Comparison of ENCODE assay signal across 11 cellular contexts in genomic region chr19:41530184-41530534, GRCh38. TPM values are rescaled to one million over a fixed set of nuclear protein-coding genes. Genes with fewer than 3 reads are reported as not detected.
DNase-seq lines count a peak whose midpoint lies in the region; ATAC-seq, FAIRE-seq and TF ChIP-seq lines count a peak whose summit lies in the region.
"Had no signal": no experiment of that assay in that cellular context is flagged by ENCODE, and none has a peak within 500 bp of the region (broad histone marks: within the 10 kb centered on the region; RNA-seq: fewer than 3 reads in every experiment).

No MANE protein-coding gene starts in this region.

- H3K36me3 Mint-ChIP-seq in CD14-positive monocyte (no peaks in the 10 kb centered on the region), astrocyte (ENCODE audit: low read depth, unreplicated experiment) (peaks cover 1% of the 10 kb centered on the region)

- H3K79me2 ChIP-seq in astrocyte (ENCODE audit: insufficient read depth, low read length), result no peaks in the 10 kb centered on the region

- DNase-seq in CD14-positive monocyte (ENCODE audit: low spot score) (no peak), GM12891 (ENCODE audit: insufficient read length, low spot score) (no peak), astrocyte (ENCODE audit: low read depth) (no peak), tibial artery (no peak), DMS 273 (lab: John Stamatoyannopoulos, UW; ENCODE audit: unreplicated experiment) (no peak), T1000 (lab: John Stamatoyannopoulos, UW) (no peak)
- DNase-seq: activated CD4-positive, alpha-beta T cell treated with anti-CD3 and anti-CD28 coated beads, Interleukin-2, amount 50 U/mL, for 1 hour; mucosa of descending colon had no signal

- H3K9ac ChIP-seq in astrocyte (ENCODE audit: low read length), result no peak overlapping the region

- H3K27ac Mint-ChIP-seq in CD14-positive monocyte (peak overlapping the region; percentile 97 to 99 (median 99)), astrocyte (ENCODE audit: unreplicated experiment) (peak overlapping the region; percentile 36)

- no peak overlapping the region for H3K4me2 ChIP-seq in astrocyte (ENCODE audit: low read length)

- H3K36me3 ChIP-seq in astrocyte (ENCODE audit: insufficient read depth, low read length) (no peaks in the 10 kb centered on the region), neutrophil (no peaks in the 10 kb centered on the region), tibial artery (no peaks in the 10 kb centered on the region)

- TF ChIP-seq POLR2A in GM12891 (IDR thresholded peaks at IDR 0.05; ENCODE audit: low read depth, low read length), result peak; percentile 52; the same call in 1 of the 2 replicates

- FAIRE-seq in GM12891 (lab: Jason Lieb, UNC), result no peak
- no peak for FAIRE-seq in astrocyte (lab: Jason Lieb, UNC)

- H3K4me1 Mint-ChIP-seq in CD14-positive monocyte (peaks cover 77% of the 10 kb centered on the region), astrocyte (ENCODE audit: low read depth, unreplicated experiment) (peaks cover 30% of the 10 kb centered on the region)

- peaks cover 0 to 16% (median 2%) of the 10 kb centered on the region in 7 donors for H3K9me3 Mint-ChIP-seq in CD14-positive monocyte
- H3K9me3 Mint-ChIP-seq in astrocyte (ENCODE audit: unreplicated experiment), result peaks cover 19% of the 10 kb centered on the region

- intact Hi-C loops in CD14-positive monocyte (cut with micrococcal nuclease) (loop anchor here in 1 of 2 donors (10.0 kb wide), 1 partner anchor 85 kb away; the partner anchor contains the start of gene ERICH4), tibial artery (cut with DNase I; ENCODE audit: low total_unique reads) (no loop called here)

- no peak overlapping the region for H3K27ac ChIP-seq in astrocyte (ENCODE audit: low read depth, low read length)
- H3K27ac ChIP-seq in neutrophil, result peak overlapping the region; percentile 90
- H3K27ac ChIP-seq in tibial artery, result no peak overlapping the region

- no peak overlapping the region for H2AFZ ChIP-seq in astrocyte (ENCODE audit: low read depth, low read length)

- no peak for ATAC-seq in HG03196 (IDR thresholded peaks at IDR 0.05; ENCODE audit: unreplicated experiment)

- H3K27me3 ChIP-seq in astrocyte (ENCODE audit: insufficient read depth, low read length) (peaks cover 3% of the 10 kb centered on the region), neutrophil (peaks cover 4% of the 10 kb centered on the region), tibial artery (no peaks in the 10 kb centered on the region)

- H3K4me3 Mint-ChIP-seq in CD14-positive monocyte (peak overlapping the region; percentile 72 to 86), astrocyte (ENCODE audit: unreplicated experiment) (no peak overlapping the region)

- peaks cover 1 to 6% (median 3%) of the 10 kb centered on the region in 3 donors for H3K27me3 Mint-ChIP-seq in CD14-positive monocyte (ENCODE audit: low read depth in 3 of 3)
- peaks cover 4% of the 10 kb centered on the region for H3K27me3 Mint-ChIP-seq in astrocyte (ENCODE audit: low read depth, unreplicated experiment)

- no peak overlapping the region for H3K4me3 ChIP-seq in astrocyte (ENCODE audit: insufficient read depth, low read depth, low read length)
- peak overlapping the region; percentile 17 to 45 for H3K4me3 ChIP-seq in neutrophil (ENCODE audit: low read depth in 1 of 2, low read length in 1 of 2)
- no peak overlapping the region for H3K4me3 ChIP-seq in tibial artery
- H3K4me3 ChIP-seq: mucosa of descending colon had no signal

- H3K4me1 ChIP-seq in astrocyte (ENCODE audit: insufficient read depth, low read length), result no peaks in the 10 kb centered on the region
- peaks cover 47 to 69% of the 10 kb centered on the region in 2 experiments for H3K4me1 ChIP-seq in neutrophil (ENCODE audit: control insufficient read depth in 1 of 2, insufficient read depth in 1 of 2, low read depth in 1 of 2, low read length in 1 of 2)
- no peaks in the 10 kb centered on the region for H3K4me1 ChIP-seq in tibial artery

- H4K20me1 ChIP-seq in astrocyte (ENCODE audit: insufficient read depth, low read length), result no peaks in the 10 kb centered on the region

- H3K9me3 ChIP-seq in astrocyte (ENCODE audit: insufficient read depth, low read depth, low read length) (no peaks in the 10 kb centered on the region), neutrophil (no peaks in the 10 kb centered on the region), tibial artery (no peaks in the 10 kb centered on the region)
- H3K9me3 ChIP-seq: mucosa of descending colon had no signal

- TF ChIP-seq CTCF in CD14-positive monocyte (IDR thresholded peaks at IDR 0.05) (no peak), astrocyte (IDR thresholded peaks at IDR 0.05; ENCODE audit: insufficient read depth, low read depth, low read length) (no peak), neutrophil (IDR thresholded peaks at IDR 0.05) (no peak), tibial artery (IDR thresholded peaks at IDR 0.05) (no peak)

TF ChIP-seq in GM12891, 5 proteins besides CTCF, POLR2A, EP300 and RAD21:
- TF ChIP-seq PAX5 (IDR thresholded peaks at IDR 0.05; ENCODE audit: insufficient read depth, low read length, severe bottlenecking) (no peak), POLR2AphosphoS5 (IDR thresholded peaks at IDR 0.05; ENCODE audit: low read depth, low read length) (peak; percentile 27; the same call in 1 of the 2 replicates)

RNA-seq across cellular contexts. Expression of gene CEACAM21, which starts 45.8 kb away (rescaled TPM):
- 1 to 10 TPM; 4.1 to 6.4 TPM for polyA plus RNA-seq in CD14-positive monocyte
- 19.3 TPM for polyA plus RNA-seq in GM12891 (2012; ENCODE audit: low read depth, missing spikeins)
- total RNA-seq in astrocyte, result 2.1 and 2.4 TPM in 2 replicates
- total RNA-seq: HT1080 had no signal

Comparison
In these comparisons a context has a peak if more than half of its experiments do, and no peak if none do; other contexts are left out.
1. H3K4me3 ChIP-seq: peak in neutrophil (2 of 2); none in astrocyte (single experiment) and tibial artery (0 of 2).